In the genomic region with DNA sequence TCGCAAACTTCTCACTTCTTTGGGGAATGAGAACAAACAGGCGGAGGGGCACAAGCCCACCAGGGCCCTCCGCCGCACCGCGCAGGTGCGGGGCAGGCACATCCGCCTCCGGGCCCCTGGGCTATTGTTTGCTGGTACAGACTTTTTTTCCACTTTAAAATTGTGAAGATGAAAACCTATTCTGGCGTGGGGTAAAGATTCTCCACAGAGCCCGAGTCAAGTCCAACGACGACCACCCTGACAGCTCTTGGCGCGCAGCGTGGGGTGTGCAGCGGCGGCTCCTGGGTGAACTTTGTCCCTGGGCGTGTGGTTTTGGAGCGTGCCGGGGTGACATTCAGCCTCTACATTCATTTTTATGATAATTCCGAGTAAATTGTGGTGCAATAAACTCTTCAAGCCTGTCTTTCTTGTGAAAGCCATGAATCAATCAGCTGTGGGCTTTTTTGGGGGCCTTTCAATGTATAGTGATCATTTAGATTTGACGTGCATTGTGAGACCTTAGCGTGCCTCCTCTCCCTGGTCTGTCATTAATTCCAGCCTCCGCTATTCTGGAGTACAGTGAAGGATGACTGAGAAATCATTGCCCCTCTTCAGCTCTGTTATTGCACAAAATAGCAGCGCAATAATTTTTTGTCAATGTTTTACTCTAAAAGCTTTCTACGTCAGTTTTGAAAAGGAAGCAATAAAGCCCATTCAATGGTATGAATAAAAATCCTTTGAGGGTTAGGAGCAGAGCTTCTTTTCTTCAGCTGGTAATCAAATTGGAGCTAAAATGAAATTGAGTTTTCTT, we compare ENCODE assay signal across 15 cellular contexts.
A peak's percentile ranks its signal among the peaks of the same experiment; 100 is the strongest.
DNase-seq lines count a peak whose midpoint lies in the region; ATAC-seq and TF ChIP-seq lines count a peak whose summit lies in the region.
"Had no signal": no experiment of that assay in that cellular context is flagged by ENCODE, and none has a peak within 500 bp of the region (broad histone marks: within the 10 kb centered on the region; RNA-seq: fewer than 3 reads in every experiment).

No MANE protein-coding gene starts in this region.

- peaks cover 13% of the 10 kb centered on the region for H3K27me3 Mint-ChIP-seq in activated CD4-positive, alpha-beta T cell treated with anti-CD3 and anti-CD28 coated beads, Interleukin-2, amount 10 ng/mL, durations not matched to agents 24 days and 14 days

- TF ChIP-seq EP300 in transverse colon (IDR thresholded peaks at IDR 0.05; ENCODE audit: low read depth): no peak

- H3K4me3 ChIP-seq in transverse colon (no peak overlapping the region), vagina (no peak overlapping the region)
- H3K4me3 ChIP-seq: BLaER1, GM23248, K562 had no signal

- in situ Hi-C loops in transverse colon (cut with MboI; ENCODE audit: low pct_ligation_motif_present in 1 of 4, low pct_unique_long_range_greater_than_20kb in 1 of 4, low sequenced_read_pairs in 3 of 4): no loop called here

- H3K4me1 Mint-ChIP-seq in activated CD4-positive, alpha-beta T cell treated with anti-CD3 and anti-CD28 coated beads, Interleukin-2, amount 10 ng/mL, durations not matched to agents 24 days and 14 days: no peaks in the 10 kb centered on the region

- ATAC-seq in left colon (peak; percentile 68), HG03521 (IDR thresholded peaks at IDR 0.05; ENCODE audit: unreplicated experiment) (no peak)
- ATAC-seq: K562 had no signal

- H3K27ac Mint-ChIP-seq in activated CD4-positive, alpha-beta T cell treated with anti-CD3 and anti-CD28 coated beads, Interleukin-2, amount 10 ng/mL, durations not matched to agents 24 days and 14 days: no peak overlapping the region

- TF ChIP-seq CTCF in transverse colon (IDR thresholded peaks at IDR 0.05) (no peak), vagina (IDR thresholded peaks at IDR 0.05) (no peak)

- H3K27ac ChIP-seq in transverse colon: no peak overlapping the region
- H3K27ac ChIP-seq in vagina: no peak overlapping the region
- H3K27ac ChIP-seq: BLaER1, GM23248, RWPE1 had no signal

- no peaks in the 10 kb centered on the region for H3K9me3 Mint-ChIP-seq in activated CD4-positive, alpha-beta T cell treated with anti-CD3 and anti-CD28 coated beads, Interleukin-2, amount 10 ng/mL, durations not matched to agents 24 days and 14 days
- H3K9me3 Mint-ChIP-seq: CD4-positive, CD25-positive, alpha-beta regulatory T cell had no signal

- H3K4me3 Mint-ChIP-seq in activated CD4-positive, alpha-beta T cell treated with anti-CD3 and anti-CD28 coated beads, Interleukin-2, amount 10 ng/mL, durations not matched to agents 24 days and 14 days: no peak overlapping the region
- H3K4me3 Mint-ChIP-seq: CD4-positive, CD25-positive, alpha-beta regulatory T cell had no signal

- intact Hi-C loops in left colon (cut with DNase I, micrococcal nuclease): no loop called here
- intact Hi-C loops in transverse colon (cut with DNase I; ENCODE audit: low total_unique reads): no loop called here
- intact Hi-C loops in activated CD4-positive, alpha-beta T cell treated with anti-CD3 and anti-CD28 coated beads, Interleukin-2, amount 10 ng/mL, durations not matched to agents 24 days and 14 days (cut with micrococcal nuclease): no loop called here
- intact Hi-C loops in vagina (cut with DNase I): no loop called here

- H3K9me3 ChIP-seq in transverse colon: no peaks in the 10 kb centered on the region
- no peaks in the 10 kb centered on the region for H3K9me3 ChIP-seq in vagina
- H3K9me3 ChIP-seq: BLaER1 had no signal

- no peak for TF ChIP-seq POLR2A in transverse colon (IDR thresholded peaks at IDR 0.05)
- no peak for TF ChIP-seq POLR2A in vagina (IDR thresholded peaks at IDR 0.05)

- WGBS in transverse colon (ENCODE audit: low coverage in 1 of 2), 2 donors: 42 to 55% methylated on average over 6 to 27 of the region's 27 CpGs

- peak; percentile 30 for DNase-seq in activated effector memory CD4-positive, alpha-beta T cell treated with anti-CD3 and anti-CD28 coated beads, Interleukin-2, amount 50 U/mL, for 16 hours
- no peak for DNase-seq in activated effector memory CD4-positive, alpha-beta T cell treated with Interleukin-2 at 50 U/mL for 16 hours
- DNase-seq in NCI-H526 treated with DMSO at 0.1 percent for 48 hours (lab: John Stamatoyannopoulos, UW): peak; percentile 72
- DNase-seq in left colon: no peak
- peak; percentile 14 for DNase-seq in transverse colon
- DNase-seq in activated CD4-positive, alpha-beta T cell treated with anti-CD3 and anti-CD28 coated beads, Interleukin-2, amount 10 ng/mL, durations not matched to agents 24 days and 14 days: no peak
- no peak for DNase-seq in vagina (ENCODE audit: extremely low spot score in 2 of 2)
- DNase-seq: CD4-positive, CD25-positive, alpha-beta regulatory T cell; GM23248; Kasumi-1; SHP77 treated with DMSO at 0.1 percent for 48 hours had no signal

- H3K4me1 ChIP-seq in transverse colon (peaks cover 0 to 19% (median 11%) of the 10 kb centered on the region in 4 donors), vagina (no peaks in the 10 kb centered on the region)
- H3K4me1 ChIP-seq: BLaER1 had no signal

- no peaks in the 10 kb centered on the region for H3K36me3 Mint-ChIP-seq in activated CD4-positive, alpha-beta T cell treated with anti-CD3 and anti-CD28 coated beads, Interleukin-2, amount 10 ng/mL, durations not matched to agents 24 days and 14 days (ENCODE audit: low read depth)
- H3K36me3 Mint-ChIP-seq: CD4-positive, CD25-positive, alpha-beta regulatory T cell had no signal

- no peaks in the 10 kb centered on the region for H3K36me3 ChIP-seq in transverse colon
- no peaks in the 10 kb centered on the region for H3K36me3 ChIP-seq in vagina
- H3K36me3 ChIP-seq: BLaER1 had no signal

- H3K27me3 ChIP-seq in transverse colon (peaks cover 75% of the 10 kb centered on the region), vagina (no peaks in the 10 kb centered on the region)
- H3K27me3 ChIP-seq: BLaER1 had no signal

Comparison
In these comparisons a context has a peak if more than half of its experiments do, and no peak if none do; other contexts are left out.
1. DNase-seq: peak in activated effector memory CD4-positive, alpha-beta T cell treated with anti-CD3 and anti-CD28 coated beads, Interleukin-2, amount 50 U/mL, for 16 hours (single experiment), NCI-H526 treated with DMSO at 0.1 percent for 48 hours (single experiment) and transverse colon (single experiment); none in activated effector memory CD4-positive, alpha-beta T cell treated with Interleukin-2 at 50 U/mL for 16 hours (single experiment), left colon (0 of 2), activated CD4-positive, alpha-beta T cell treated with anti-CD3 and anti-CD28 coated beads, Interleukin-2, amount 10 ng/mL, durations not matched to agents 24 days and 14 days (single experiment) and vagina (0 of 2).